9 cellular contexts compared by ENCODE assay signal in genomic region chr3:20511863-20512262, GRCh38.
DNase-seq lines count a peak whose midpoint lies in the region; ATAC-seq and TF ChIP-seq lines count a peak whose summit lies in the region.
"Had no signal": no experiment of that assay in that cellular context is flagged by ENCODE, and none has a peak within 500 bp of the region (broad histone marks: within the 10 kb centered on the region; RNA-seq: fewer than 3 reads in every experiment).

No MANE protein-coding gene starts in this region.

- H3K27ac ChIP-seq in mammary epithelial cell (ENCODE audit: insufficient read depth, low read depth, low read length) (no peak overlapping the region), spleen (no peak overlapping the region)
- H3K27ac ChIP-seq: skin epidermis had no signal

- H2AFZ ChIP-seq in mammary epithelial cell (ENCODE audit: low read depth, low read length), result no peak overlapping the region

- H3K4me3 ChIP-seq in mammary epithelial cell (replicated peaks in 1 of 3; ENCODE audit: insufficient read depth in 1 of 3, low read depth in 2 of 3, low read length in 3 of 3), result no peak overlapping the region
- no peak overlapping the region for H3K4me3 ChIP-seq in spleen
- H3K4me3 ChIP-seq: skin epidermis had no signal

- H3K79me2 ChIP-seq in mammary epithelial cell (ENCODE audit: insufficient read depth, low read length), result no peaks in the 10 kb centered on the region

- no peaks in the 10 kb centered on the region for H3K36me3 ChIP-seq in mammary epithelial cell (ENCODE audit: insufficient read depth, low read length)
- H3K36me3 ChIP-seq in spleen, result no peaks in the 10 kb centered on the region

- in situ Hi-C loops in Caki2 (cut with HindIII; ENCODE audit: low pct_unique_long_range_greater_than_20kb, low sequenced_read_pairs) (no loop called here), mammary epithelial cell (cut with MboI; ENCODE audit: low sequenced_read_pairs in 2 of 2) (loop anchor here (10.0 to 25.0 kb wide), 3 partner anchors 973 to 1383 kb away; no protein-coding TSS in a partner anchor)

- H4K20me1 ChIP-seq in mammary epithelial cell (ENCODE audit: insufficient read depth, low read length), result no peaks in the 10 kb centered on the region

- ATAC-seq in GM19035 (IDR thresholded peaks at IDR 0.05; ENCODE audit: unreplicated experiment) (peak; percentile 92), HG03097 (IDR thresholded peaks at IDR 0.05; ENCODE audit: low FRiP score, unreplicated experiment) (peak; percentile 78), left lobe of liver (peak; percentile 93)

- TF ChIP-seq CTCF in mammary epithelial cell (conservative IDR thresholded peaks at IDR 0.05 in 1 of 2, IDR thresholded peaks at IDR 0.05 in 1 of 2; ENCODE audit: extremely low read depth in 1 of 2, insufficient read depth in 1 of 2, low read depth in 1 of 2, low read length in 2 of 2) (peak; percentile 55 to 70), spleen (IDR thresholded peaks at IDR 0.05 in 8 of 11, conservative IDR thresholded peaks at IDR 0.05 in 3 of 11) (peak in 4 of 11 experiments; percentile 14 to 43 (median 34))

- H3K4me1 ChIP-seq in mammary epithelial cell (ENCODE audit: insufficient read depth, low read length) (no peaks in the 10 kb centered on the region), spleen (no peaks in the 10 kb centered on the region)

- dilution Hi-C loops in mammary epithelial cell (cut with HindIII; ENCODE audit: low sequenced_read_pairs), result no loop called here

- no peaks in the 10 kb centered on the region for H3K27me3 ChIP-seq in mammary epithelial cell (ENCODE audit: insufficient read depth, low read length)
- no peaks in the 10 kb centered on the region for H3K27me3 ChIP-seq in spleen (replicated peaks in 1 of 7)

- intact Hi-C loops in mammary epithelial cell (cut with micrococcal nuclease) (loop anchor here (1.0 to 10.0 kb wide), 5 partner anchors 223 to 1255 kb away; no protein-coding TSS in a partner anchor), spleen (cut with DNase I; ENCODE audit: low total_unique reads) (no loop called here)

- no peak overlapping the region for H3K9ac ChIP-seq in mammary epithelial cell (ENCODE audit: insufficient read depth, low read length)

- H3K9me3 ChIP-seq in mammary epithelial cell (replicated peaks; ENCODE audit: insufficient read depth, low read length), result no peaks in the 10 kb centered on the region
- peaks cover 0 to 18% (median 5%) of the 10 kb centered on the region in 8 donors for H3K9me3 ChIP-seq in spleen

- peak; percentile 39 for DNase-seq in Caki2 (ENCODE audit: low read depth)
- peak; percentile 65 for DNase-seq in NCI-H2171 treated with DMSO at 0.1 percent for 48 hours (lab: John Stamatoyannopoulos, UW)
- peak; percentile 47 for DNase-seq in mammary epithelial cell
- DNase-seq in left lobe of liver (ENCODE audit: low spot score), result no peak
- no peak for DNase-seq in spleen
- DNase-seq in NCI-H187 treated with DMSO at 0.1 percent for 48 hours (lab: John Stamatoyannopoulos, UW), result no peak

- no peak for TF ChIP-seq POLR2A in spleen (IDR thresholded peaks at IDR 0.05)

- no peak overlapping the region for H3K4me2 ChIP-seq in mammary epithelial cell (ENCODE audit: insufficient read depth, low read depth, low read length)

- BruUV-seq in mammary epithelial cell (replicated peaks; lab: Mats Ljungman, UMichigan), result no TSS peak

- 0% methylated on average over 2 of the region's 2 CpGs for WGBS in mammary epithelial cell (ENCODE audit: low coverage, missing lambda C conversion rate)
- 6 to 32% (median 20%) methylated on average over 2 of the region's 2 CpGs for WGBS in spleen, 5 donors

- CTCF ChIA-PET in mammary epithelial cell (lab: Charles Lee; ENCODE audit: low non-redundant PET), result interaction anchor here (0.5 to 0.6 kb wide), 2 partner anchors 289 to 972 kb away, joined by 4 read pairs; no protein-coding TSS in a partner anchor

Comparison
In these comparisons a context has a peak if more than half of its experiments do, and no peak if none do; other contexts are left out.
1. DNase-seq: peak in Caki2 (single experiment), NCI-H2171 treated with DMSO at 0.1 percent for 48 hours (single experiment) and mammary epithelial cell (single experiment); none in left lobe of liver (single experiment), spleen (single experiment) and NCI-H187 treated with DMSO at 0.1 percent for 48 hours (single experiment).
2. Peak in every context shown above with its lines, with median percentiles within 50 percentile points of each other: ATAC-seq.